In genomic region chr4:158778065-158778711, GRCh38 we compare ENCODE assay signal across 1 cellular context.
TF ChIP-seq lines count a peak whose summit lies in the region.

No MANE protein-coding gene starts in this region.

TF ChIP-seq in GM12878, 131 proteins besides CTCF, POLR2A, EP300 and RAD21 (continued from another document):
- TF ChIP-seq PKNOX1 (IDR thresholded peaks at IDR 0.05) = peak; percentile 35; the same call in 1 of the 2 replicates
- TF ChIP-seq SPI1 (IDR thresholded peaks at IDR 0.05; ENCODE audit: borderline replicate concordance, insufficient read depth, low read depth, low read length) = 0 out of 2 replicates have a peak, but pooled peaks have one; percentile 29
- TF ChIP-seq ETV6 (conservative IDR thresholded peaks at IDR 0.05 in 1 of 2, IDR thresholded peaks at IDR 0.05 in 1 of 2; ENCODE audit: borderline replicate concordance in 1 of 2, low read depth in 1 of 2) = no peak
- TF ChIP-seq IRF4 (IDR thresholded peaks at IDR 0.05; ENCODE audit: low read depth, low read length) = 0 out of 2 replicates have a peak, but pooled peaks have one; percentile 8
- peak; percentile 98 for TF ChIP-seq POU2F2 (IDR thresholded peaks at IDR 0.05; ENCODE audit: borderline replicate concordance, low read depth, low read length)
- peak; percentile 62 for TF ChIP-seq ZNF217 (IDR thresholded peaks at IDR 0.05)
- TF ChIP-seq MEF2A (IDR thresholded peaks at IDR 0.05; ENCODE audit: insufficient read depth, low read depth, low read length) = no peak
TF ChIP-seq in GM12878: peak in this region for 8.
